1 cellular context compared by ENCODE assay signal in the genomic region with DNA sequence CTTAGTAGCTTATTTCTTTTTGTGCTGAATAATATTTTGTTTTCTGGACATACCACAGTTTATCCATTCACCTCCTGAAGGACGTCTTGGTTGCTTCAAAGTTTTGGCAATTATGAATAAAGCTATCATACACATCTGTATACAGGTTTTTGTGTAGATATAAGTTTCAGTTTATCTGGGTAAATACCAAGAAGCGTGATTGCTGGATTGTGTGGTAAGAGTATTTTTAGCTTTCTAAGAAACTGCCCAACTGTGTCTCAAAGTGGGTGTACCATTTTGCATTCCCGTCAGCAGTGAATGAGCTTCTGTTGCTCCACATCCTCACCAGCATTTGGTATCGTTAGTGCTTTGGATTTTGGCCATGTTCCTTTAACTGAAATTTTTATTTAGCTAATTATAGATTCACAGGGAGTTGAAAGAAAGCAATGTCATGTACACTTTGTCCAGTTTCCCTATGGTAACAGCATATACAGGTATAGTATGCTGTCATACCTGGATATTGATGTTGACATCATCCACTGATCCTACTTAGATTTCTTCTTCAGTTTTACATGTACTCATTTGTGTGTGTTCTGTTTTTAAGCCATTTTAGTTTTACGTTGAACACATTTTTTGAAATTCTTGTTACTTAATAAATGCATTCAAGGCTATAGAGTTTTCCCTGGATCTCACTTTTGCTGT.
TF ChIP-seq lines count a peak whose summit lies in the region.

No MANE protein-coding gene starts in this region.

TF ChIP-seq in GM23338, 12 proteins besides CTCF, POLR2A, EP300 and RAD21 (continued from another document):
- TF ChIP-seq, protein P1, sequence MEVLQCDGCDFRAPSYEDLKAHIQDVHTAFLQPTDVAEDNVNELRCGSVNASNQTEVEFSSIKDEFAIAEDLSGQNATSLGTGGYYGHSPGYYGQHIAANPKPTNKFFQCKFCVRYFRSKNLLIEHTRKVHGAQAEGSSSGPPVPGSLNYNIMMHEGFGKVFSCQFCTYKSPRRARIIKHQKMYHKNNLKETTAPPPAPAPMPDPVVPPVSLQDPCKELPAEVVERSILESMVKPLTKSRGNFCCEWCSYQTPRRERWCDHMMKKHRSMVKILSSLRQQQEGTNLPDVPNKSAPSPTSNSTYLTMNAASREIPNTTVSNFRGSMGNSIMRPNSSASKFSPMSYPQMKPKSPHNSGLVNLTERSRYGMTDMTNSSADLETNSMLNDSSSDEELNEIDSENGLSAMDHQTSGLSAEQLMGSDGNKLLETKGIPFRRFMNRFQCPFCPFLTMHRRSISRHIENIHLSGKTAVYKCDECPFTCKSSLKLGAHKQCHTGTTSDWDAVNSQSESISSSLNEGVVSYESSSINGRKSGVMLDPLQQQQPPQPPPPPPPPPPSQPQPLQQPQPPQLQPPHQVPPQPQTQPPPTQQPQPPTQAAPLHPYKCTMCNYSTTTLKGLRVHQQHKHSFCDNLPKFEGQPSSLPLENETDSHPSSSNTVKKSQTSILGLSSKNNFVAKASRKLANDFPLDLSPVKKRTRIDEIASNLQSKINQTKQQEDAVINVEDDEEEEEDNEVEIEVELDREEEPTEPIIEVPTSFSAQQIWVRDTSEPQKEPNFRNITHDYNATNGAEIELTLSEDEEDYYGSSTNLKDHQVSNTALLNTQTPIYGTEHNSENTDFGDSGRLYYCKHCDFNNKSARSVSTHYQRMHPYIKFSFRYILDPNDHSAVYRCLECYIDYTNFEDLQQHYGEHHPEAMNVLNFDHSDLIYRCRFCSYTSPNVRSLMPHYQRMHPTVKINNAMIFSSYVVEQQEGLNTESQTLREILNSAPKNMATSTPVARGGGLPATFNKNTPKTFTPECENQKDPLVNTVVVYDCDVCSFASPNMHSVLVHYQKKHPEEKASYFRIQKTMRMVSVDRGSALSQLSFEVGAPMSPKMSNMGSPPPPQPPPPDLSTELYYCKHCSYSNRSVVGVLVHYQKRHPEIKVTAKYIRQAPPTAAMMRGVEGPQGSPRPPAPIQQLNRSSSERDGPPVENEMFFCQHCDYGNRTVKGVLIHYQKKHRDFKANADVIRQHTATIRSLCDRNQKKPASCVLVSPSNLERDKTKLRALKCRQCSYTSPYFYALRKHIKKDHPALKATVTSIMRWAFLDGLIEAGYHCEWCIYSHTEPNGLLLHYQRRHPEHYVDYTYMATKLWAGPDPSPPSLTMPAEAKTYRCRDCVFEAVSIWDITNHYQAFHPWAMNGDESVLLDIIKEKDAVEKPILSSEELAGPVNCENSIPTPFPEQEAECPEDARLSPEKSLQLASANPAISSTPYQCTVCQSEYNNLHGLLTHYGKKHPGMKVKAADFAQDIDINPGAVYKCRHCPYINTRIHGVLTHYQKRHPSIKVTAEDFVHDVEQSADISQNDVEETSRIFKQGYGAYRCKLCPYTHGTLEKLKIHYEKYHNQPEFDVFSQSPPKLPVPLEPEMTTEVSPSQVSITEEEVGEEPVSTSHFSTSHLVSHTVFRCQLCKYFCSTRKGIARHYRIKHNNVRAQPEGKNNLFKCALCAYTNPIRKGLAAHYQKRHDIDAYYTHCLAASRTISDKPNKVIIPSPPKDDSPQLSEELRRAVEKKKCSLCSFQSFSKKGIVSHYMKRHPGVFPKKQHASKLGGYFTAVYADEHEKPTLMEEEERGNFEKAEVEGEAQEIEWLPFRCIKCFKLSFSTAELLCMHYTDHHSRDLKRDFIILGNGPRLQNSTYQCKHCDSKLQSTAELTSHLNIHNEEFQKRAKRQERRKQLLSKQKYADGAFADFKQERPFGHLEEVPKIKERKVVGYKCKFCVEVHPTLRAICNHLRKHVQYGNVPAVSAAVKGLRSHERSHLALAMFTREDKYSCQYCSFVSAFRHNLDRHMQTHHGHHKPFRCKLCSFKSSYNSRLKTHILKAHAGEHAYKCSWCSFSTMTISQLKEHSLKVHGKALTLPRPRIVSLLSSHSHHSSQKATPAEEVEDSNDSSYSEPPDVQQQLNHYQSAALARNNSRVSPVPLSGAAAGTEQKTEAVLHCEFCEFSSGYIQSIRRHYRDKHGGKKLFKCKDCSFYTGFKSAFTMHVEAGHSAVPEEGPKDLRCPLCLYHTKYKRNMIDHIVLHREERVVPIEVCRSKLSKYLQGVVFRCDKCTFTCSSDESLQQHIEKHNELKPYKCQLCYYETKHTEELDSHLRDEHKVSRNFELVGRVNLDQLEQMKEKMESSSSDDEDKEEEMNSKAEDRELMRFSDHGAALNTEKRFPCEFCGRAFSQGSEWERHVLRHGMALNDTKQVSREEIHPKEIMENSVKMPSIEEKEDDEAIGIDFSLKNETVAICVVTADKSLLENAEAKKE (CRISPR knock-in tag; IDR thresholded peaks at IDR 0.05): no peak
- TF ChIP-seq STAT1 (IDR thresholded peaks at IDR 0.05; ENCODE audit: unreplicated experiment) (no peak), JUNB (IDR thresholded peaks at IDR 0.05; ENCODE audit: unreplicated experiment) (no peak), ZNF331 (CRISPR knock-in tag; IDR thresholded peaks at IDR 0.05; ENCODE audit: low read depth) (no peak)
TF ChIP-seq in GM23338: peak in this region for 0.
